17 cellular contexts compared by ENCODE assay signal in genomic region chr2:43248621-43249020, GRCh38.
"Had no signal": no experiment of that assay in that cellular context is flagged by ENCODE, and none has a peak within 500 bp of the region (broad histone marks: within the 10 kb centered on the region; RNA-seq: fewer than 3 reads in every experiment).

No MANE protein-coding gene starts in this region.

- ATAC-seq: esophagus mucosa; heart left ventricle; naive thymus-derived CD4-positive, alpha-beta T cell had no signal

- H3K9me3 Mint-ChIP-seq: naive thymus-derived CD4-positive, alpha-beta T cell had no signal

- H3K4me3 ChIP-seq: coronary artery, dorsolateral prefrontal cortex, heart left ventricle, right atrium auricular region, sigmoid colon, skin epidermis, tibial nerve had no signal

- DNase-seq: dorsolateral prefrontal cortex; effector CD8-positive, alpha-beta T cell; heart left ventricle; hypothalamus; kidney glomerular epithelial cell; mesendoderm; naive thymus-derived CD4-positive, alpha-beta T cell; posterior cingulate gyrus; sigmoid colon; stimulated activated CD4-positive, alpha-beta T cell treated with anti-CD3 and anti-CD28 coated beads, Interleukin-2, amount 100 ng/mL, for 24 hours; stimulated activated CD4-positive, alpha-beta T cell treated with anti-CD3 and anti-CD28 coated beads, Interleukin-4, amount 100 ng/mL, for 4 hours; stimulated activated naive CD4-positive, alpha-beta T cell had no signal

- H3K9me3 ChIP-seq: heart left ventricle, right atrium auricular region, sigmoid colon, tibial nerve had no signal

- H3K4me3 Mint-ChIP-seq: naive thymus-derived CD4-positive, alpha-beta T cell had no signal

- H3K36me3 ChIP-seq: right atrium auricular region, sigmoid colon had no signal

- H3K27ac ChIP-seq: coronary artery, dorsolateral prefrontal cortex, right atrium auricular region, skin epidermis had no signal

- H3K27me3 Mint-ChIP-seq: naive thymus-derived CD4-positive, alpha-beta T cell had no signal

- H3K27me3 ChIP-seq: dorsolateral prefrontal cortex, heart left ventricle, right atrium auricular region, sigmoid colon, tibial nerve had no signal
